ENCODE assay signal across 31 cellular contexts in genomic region chr10:28922861-28923260, GRCh38.
"Had no signal": no experiment of that assay in that cellular context is flagged by ENCODE, and none has a peak within 500 bp of the region (broad histone marks: within the 10 kb centered on the region; RNA-seq: fewer than 3 reads in every experiment).

No MANE protein-coding gene starts in this region.

- FAIRE-seq: colon, endometrium, endothelial cell of umbilical vein, frontal cortex had no signal

- H3K4me1 ChIP-seq: adrenal gland, body of pancreas had no signal

- DNase-seq: activated CD4-positive, alpha-beta memory T cell treated with anti-CD3 and anti-CD28 coated beads for 36 hours; activated CD4-positive, alpha-beta T cell treated with anti-CD3 and anti-CD28 coated beads for 36 hours; activated CD4-positive, alpha-beta T cell treated with anti-CD3 and anti-CD28 coated beads, Interleukin-2, amount 10 ng/mL, durations not matched to agents 24 days and 14 days; activated CD4-positive, CD25-positive, alpha-beta regulatory T cell; activated CD4-positive, CD25-positive, alpha-beta regulatory T cell treated with anti-CD3 and anti-CD28 coated beads, Interleukin-2, amount 50 U/mL, for 72 hours; activated CD8-positive, alpha-beta memory T cell treated with anti-CD3 and anti-CD28 coated beads, Interleukin-2, amount 10 ng/mL, durations not matched to agents 7 days and 5 days; activated CD8-positive, alpha-beta memory T cell treated with anti-CD3 and anti-CD28 coated beads, Interleukin-2, amount 50 U/mL, for 4 hours; activated CD8-positive, alpha-beta T cell treated with anti-CD3 and anti-CD28 coated beads, Interleukin-2, amount 10 ng/mL, durations not matched to agents 7 days and 5 days; activated effector memory CD4-positive, alpha-beta T cell treated with anti-CD3 and anti-CD28 coated beads, Interleukin-2, amount 50 U/mL, for 16 hours; activated naive CD4-positive, alpha-beta T cell treated with anti-CD3 and anti-CD28 coated beads for 36 hours; activated naive CD8-positive, alpha-beta T cell treated with anti-CD3 and anti-CD28 coated beads for 36 hours; activated naive CD8-positive, alpha-beta T cell treated with anti-CD3 and anti-CD28 coated beads, Interleukin-2, amount 50 U/mL, for 24 hours; activated T-cell treated with anti-CD3 and anti-CD28 coated beads, Interleukin-2, amount 50 U/mL, for 1 hour; activated T-cell treated with anti-CD3 and anti-CD28 coated beads, Interleukin-2, amount 50 U/mL, for 48 hours; adrenal gland; amygdala; aorta; body of pancreas; caudate nucleus; effector CD8-positive, alpha-beta T cell; foreskin fibroblast; head of caudate nucleus; T-helper 2 cell had no signal

- H3K36me3 Mint-ChIP-seq: activated CD4-positive, alpha-beta memory T cell treated with anti-CD3 and anti-CD28 coated beads for 36 hours; activated CD8-positive, alpha-beta memory T cell treated with anti-CD3 and anti-CD28 coated beads, Interleukin-2, amount 10 ng/mL, durations not matched to agents 7 days and 5 days; activated naive CD4-positive, alpha-beta T cell treated with anti-CD3 and anti-CD28 coated beads, Interleukin-2, amount 50 U/mL, for 24 hours; activated naive CD8-positive, alpha-beta T cell treated with anti-CD3 and anti-CD28 coated beads for 36 hours had no signal

- H3K36me3 ChIP-seq: adrenal gland had no signal

- H3K27me3 ChIP-seq: adrenal gland, body of pancreas had no signal

- H3K4me3 ChIP-seq: adrenal gland, body of pancreas had no signal

- H3K27ac ChIP-seq: adrenal gland, body of pancreas, epithelial cell of prostate had no signal

- ATAC-seq: activated CD4-positive, alpha-beta T cell treated with anti-CD3 and anti-CD28 coated beads for 36 hours; activated CD8-positive, alpha-beta memory T cell treated with anti-CD3 and anti-CD28 coated beads, Interleukin-2, amount 10 ng/mL, durations not matched to agents 7 days and 5 days; activated CD8-positive, alpha-beta T cell treated with anti-CD3 and anti-CD28 coated beads, Interleukin-2, amount 10 ng/mL, durations not matched to agents 7 days and 5 days; activated naive CD8-positive, alpha-beta T cell treated with anti-CD3 and anti-CD28 coated beads, Interleukin-2, amount 50 U/mL, for 24 hours; body of pancreas had no signal

- H3K9me3 Mint-ChIP-seq: activated CD4-positive, alpha-beta memory T cell treated with anti-CD3 and anti-CD28 coated beads for 36 hours; activated CD4-positive, alpha-beta T cell treated with anti-CD3 and anti-CD28 coated beads, Interleukin-2, amount 10 ng/mL, durations not matched to agents 24 days and 14 days; activated naive CD4-positive, alpha-beta T cell treated with anti-CD3 and anti-CD28 coated beads for 36 hours; activated naive CD4-positive, alpha-beta T cell treated with anti-CD3 and anti-CD28 coated beads, Interleukin-2, amount 50 U/mL, for 24 hours; activated naive CD8-positive, alpha-beta T cell treated with anti-CD3 and anti-CD28 coated beads for 36 hours; activated naive CD8-positive, alpha-beta T cell treated with anti-CD3 and anti-CD28 coated beads, Interleukin-2, amount 50 U/mL, for 24 hours; activated T-helper 1 cell treated with anti-CD3 and anti-CD28 coated beads, Interleukin-12 subunit alpha, Interleukin-12 subunit beta, Interleukin-2, Interleukin-4 antibody, amounts not matched to agents 30 ng/mL and 10 ng/mL and 1 ng/mL, durations not matched to agents 14 hours and 24 hours and 36 hours; activated T-helper 2 cell treated with anti-CD3 and anti-CD28 coated beads, Interferon-gamma antibody, Interleukin-2, Interleukin-4, amounts not matched to agents 10 μg/mL and 5 μg/mL and 100 μg/mL, durations not matched to agents 14 hours and 24 hours and 36 hours had no signal

- H3K4me3 Mint-ChIP-seq: activated CD4-positive, alpha-beta memory T cell treated with anti-CD3 and anti-CD28 coated beads for 36 hours; activated CD4-positive, alpha-beta T cell treated with anti-CD3 and anti-CD28 coated beads for 36 hours; activated CD4-positive, alpha-beta T cell treated with anti-CD3 and anti-CD28 coated beads, Interleukin-2, amount 10 ng/mL, durations not matched to agents 24 days and 14 days; activated CD8-positive, alpha-beta memory T cell treated with anti-CD3 and anti-CD28 coated beads, Interleukin-2, amount 10 ng/mL, durations not matched to agents 7 days and 5 days; activated CD8-positive, alpha-beta T cell treated with anti-CD3 and anti-CD28 coated beads, Interleukin-2, amount 10 ng/mL, durations not matched to agents 7 days and 5 days; activated naive CD4-positive, alpha-beta T cell treated with anti-CD3 and anti-CD28 coated beads for 36 hours; activated naive CD4-positive, alpha-beta T cell treated with anti-CD3 and anti-CD28 coated beads, Interleukin-2, amount 50 U/mL, for 24 hours; activated naive CD8-positive, alpha-beta T cell treated with anti-CD3 and anti-CD28 coated beads for 36 hours; activated naive CD8-positive, alpha-beta T cell treated with anti-CD3 and anti-CD28 coated beads, Interleukin-2, amount 50 U/mL, for 24 hours; activated T-helper 1 cell treated with anti-CD3 and anti-CD28 coated beads, Interleukin-12 subunit alpha, Interleukin-12 subunit beta, Interleukin-2, Interleukin-4 antibody, amounts not matched to agents 30 ng/mL and 10 ng/mL and 1 ng/mL, durations not matched to agents 14 hours and 24 hours and 36 hours had no signal

- H3K4me1 Mint-ChIP-seq: activated CD4-positive, alpha-beta T cell treated with anti-CD3 and anti-CD28 coated beads for 36 hours; activated CD4-positive, alpha-beta T cell treated with anti-CD3 and anti-CD28 coated beads, Interleukin-2, amount 10 ng/mL, durations not matched to agents 24 days and 14 days; activated CD8-positive, alpha-beta memory T cell treated with anti-CD3 and anti-CD28 coated beads, Interleukin-2, amount 10 ng/mL, durations not matched to agents 7 days and 5 days; activated naive CD4-positive, alpha-beta T cell treated with anti-CD3 and anti-CD28 coated beads, Interleukin-2, amount 50 U/mL, for 24 hours; activated naive CD8-positive, alpha-beta T cell treated with anti-CD3 and anti-CD28 coated beads for 36 hours; activated naive CD8-positive, alpha-beta T cell treated with anti-CD3 and anti-CD28 coated beads, Interleukin-2, amount 50 U/mL, for 24 hours had no signal

- H3K27ac Mint-ChIP-seq: activated CD4-positive, alpha-beta memory T cell treated with anti-CD3 and anti-CD28 coated beads for 36 hours; activated CD4-positive, alpha-beta T cell treated with anti-CD3 and anti-CD28 coated beads for 36 hours; activated CD4-positive, alpha-beta T cell treated with anti-CD3 and anti-CD28 coated beads, Interleukin-2, amount 10 ng/mL, durations not matched to agents 24 days and 14 days; activated CD8-positive, alpha-beta memory T cell treated with anti-CD3 and anti-CD28 coated beads, Interleukin-2, amount 10 ng/mL, durations not matched to agents 7 days and 5 days; activated CD8-positive, alpha-beta T cell treated with anti-CD3 and anti-CD28 coated beads, Interleukin-2, amount 10 ng/mL, durations not matched to agents 7 days and 5 days; activated naive CD4-positive, alpha-beta T cell treated with anti-CD3 and anti-CD28 coated beads for 36 hours; activated naive CD4-positive, alpha-beta T cell treated with anti-CD3 and anti-CD28 coated beads, Interleukin-2, amount 50 U/mL, for 24 hours; activated naive CD8-positive, alpha-beta T cell treated with anti-CD3 and anti-CD28 coated beads for 36 hours; activated naive CD8-positive, alpha-beta T cell treated with anti-CD3 and anti-CD28 coated beads, Interleukin-2, amount 50 U/mL, for 24 hours; activated T-helper 1 cell treated with anti-CD3 and anti-CD28 coated beads, Interleukin-12 subunit alpha, Interleukin-12 subunit beta, Interleukin-2, Interleukin-4 antibody, amounts not matched to agents 30 ng/mL and 10 ng/mL and 1 ng/mL, durations not matched to agents 14 hours and 24 hours and 36 hours; activated T-helper 2 cell treated with anti-CD3 and anti-CD28 coated beads, Interferon-gamma antibody, Interleukin-2, Interleukin-4, amounts not matched to agents 10 μg/mL and 5 μg/mL and 100 μg/mL, durations not matched to agents 14 hours and 24 hours and 36 hours had no signal

- H3K9me3 ChIP-seq: adrenal gland, body of pancreas had no signal
